1 cellular context compared by ENCODE assay signal in the genomic region with DNA sequence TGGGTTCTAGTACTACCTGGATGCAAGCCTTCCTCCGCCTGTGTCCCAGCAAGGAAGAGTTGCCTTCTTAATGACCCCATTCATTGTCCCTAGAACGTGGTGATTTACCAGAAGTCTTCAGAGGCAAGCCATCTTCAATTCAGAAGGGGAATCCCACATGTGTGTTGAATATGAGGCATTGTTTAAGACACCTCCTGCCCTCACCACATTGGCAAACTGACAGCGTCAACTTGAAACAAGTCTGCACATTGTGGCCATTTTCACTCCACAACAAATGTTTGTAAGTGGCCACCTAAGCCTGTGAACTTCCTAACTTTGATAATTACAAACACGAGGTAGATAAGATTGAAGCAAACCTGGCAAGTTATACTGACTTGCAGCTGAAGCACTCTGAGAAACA.
TF ChIP-seq lines count a peak whose summit lies in the region.

No MANE protein-coding gene starts in this region.

TF ChIP-seq in H1, 55 proteins besides CTCF, POLR2A, EP300 and RAD21:
- TF ChIP-seq GABPA (IDR thresholded peaks at IDR 0.05; ENCODE audit: borderline replicate concordance, insufficient read depth, low read length): no peak
- TF ChIP-seq BACH1 (IDR thresholded peaks at IDR 0.05; ENCODE audit: low read length): no peak
